Comparison of ENCODE assay signal across 12 cellular contexts in the genomic region with DNA sequence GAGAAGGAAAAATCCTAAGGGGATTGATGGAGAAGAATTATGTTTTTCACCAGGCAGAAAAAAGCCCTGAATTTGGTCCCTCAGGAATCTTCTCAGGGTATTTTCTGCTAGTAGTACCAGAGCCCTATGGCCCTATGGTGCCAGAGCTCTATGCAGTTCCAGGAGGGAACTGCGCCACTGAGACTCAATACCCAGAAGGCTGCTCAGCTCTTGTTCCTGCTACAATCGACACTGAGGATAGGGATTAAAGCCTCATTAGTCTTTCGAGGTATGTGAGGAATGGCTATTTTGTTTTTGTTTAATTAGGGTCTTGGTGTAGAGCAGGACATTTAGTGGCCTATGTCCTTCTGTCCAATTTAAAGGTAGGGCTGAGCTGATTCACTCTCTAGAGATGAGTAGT. TPM values are rescaled to one million over a fixed set of nuclear protein-coding genes. Genes with fewer than 3 reads are reported as not detected.
DNase-seq lines count a peak whose midpoint lies in the region; ATAC-seq and TF ChIP-seq lines count a peak whose summit lies in the region.
"Had no signal": no experiment of that assay in that cellular context is flagged by ENCODE, and none has a peak within 500 bp of the region (broad histone marks: within the 10 kb centered on the region; RNA-seq: fewer than 3 reads in every experiment).

No MANE protein-coding gene starts in this region.

- no peak overlapping the region for H2BK15ac ChIP-seq in H9 (ENCODE audit: low read depth, low read length)

- no peak overlapping the region for H3K4me2 ChIP-seq in H9 (ENCODE audit: insufficient read depth, insufficient read length, low read length)
- H3K4me2 ChIP-seq in neural progenitor cell, result peak overlapping the region; percentile 68

- no peak for ATAC-seq in GM19395 (IDR thresholded peaks at IDR 0.05; ENCODE audit: unreplicated experiment)

- no peak overlapping the region for H3K27ac ChIP-seq in H9 (ENCODE audit: insufficient read length, low read depth, low read length)
- H3K27ac ChIP-seq in endodermal cell (ENCODE audit: low read depth, low read length), result no peak overlapping the region
- H3K27ac ChIP-seq in neural progenitor cell, result peak overlapping the region; percentile 54

- no peak overlapping the region for H2AK5ac ChIP-seq in H9 (ENCODE audit: insufficient read length, low read length)

- WGBS in H9 (ENCODE audit: extremely low coverage, insufficient read length, low lambda C conversion rate), result no CpG with 5 or more reads among the region's 3 CpGs
- 78% methylated on average over 3 of the region's 3 CpGs for WGBS in endodermal cell (ENCODE audit: insufficient coverage in 1 of 2, insufficient read length in 1 of 2), 2 experiments

- H4K5ac ChIP-seq in H9 (ENCODE audit: insufficient read length, low read depth, low read length), result no peak overlapping the region

- no peaks in the 10 kb centered on the region for H3K23me2 ChIP-seq in H9 (ENCODE audit: insufficient read length, low read depth, low read length, poor library complexity, severe bottlenecking)

- H4K20me1 ChIP-seq in H9 (ENCODE audit: control insufficient read depth, insufficient read depth, insufficient read length) (no peaks in the 10 kb centered on the region), neural progenitor cell (ENCODE audit: low read depth) (no peaks in the 10 kb centered on the region)

- no peak overlapping the region for H2BK20ac ChIP-seq in H9 (ENCODE audit: low read depth, low read length, poor library complexity, severe bottlenecking)

- H3K79me2 ChIP-seq in H9 (ENCODE audit: insufficient read depth, low read length) (no peaks in the 10 kb centered on the region), neural progenitor cell (ENCODE audit: low read depth) (no peaks in the 10 kb centered on the region)

- H2BK120ac ChIP-seq in H9 (ENCODE audit: low read depth, low read length, poor library complexity, severe bottlenecking), result peak overlapping the region; percentile 67

- H3K9ac ChIP-seq in H9 (ENCODE audit: extremely low read depth, insufficient read length, low read length) (no peak overlapping the region), endodermal cell (ENCODE audit: extremely low read depth, low read length, poor library complexity, severe bottlenecking) (no peak overlapping the region), neural progenitor cell (no peak overlapping the region)

- H3K27ac Mint-ChIP-seq in H9 (no peak overlapping the region), endodermal cell (no peak overlapping the region), neural progenitor cell (no peak overlapping the region)
- H3K27ac Mint-ChIP-seq: CD8-positive, alpha-beta memory T cell had no signal

- H3K36me3 Mint-ChIP-seq in H9 (ENCODE audit: insufficient read depth in 1 of 3, low read depth in 3 of 3) (no peaks in the 10 kb centered on the region), endodermal cell (ENCODE audit: low read depth) (no peaks in the 10 kb centered on the region), neural progenitor cell (no peaks in the 10 kb centered on the region)
- H3K36me3 Mint-ChIP-seq: CD14-positive monocyte; CD8-positive, alpha-beta memory T cell had no signal

- H3K4me3 ChIP-seq in endodermal cell (ENCODE audit: low read length) (no peak overlapping the region), neural progenitor cell (no peak overlapping the region)

- H3K4me3 Mint-ChIP-seq in H9, result no peak overlapping the region
- H3K4me3 Mint-ChIP-seq in endodermal cell, result no peak overlapping the region
- H3K4me3 Mint-ChIP-seq in neural progenitor cell, result no peak overlapping the region
- H3K4me3 Mint-ChIP-seq: CD14-positive monocyte; CD8-positive, alpha-beta memory T cell had no signal

- no peak overlapping the region for H2BK12ac ChIP-seq in H9 (ENCODE audit: insufficient read length, low read depth, low read length)

- H3F3A ChIP-seq in neural progenitor cell (ENCODE audit: low read depth), result peaks cover 13% of the 10 kb centered on the region

- no peak overlapping the region for H3K18ac ChIP-seq in H9 (ENCODE audit: insufficient read length, low read depth, low read length)

- H3K23ac ChIP-seq in H9 (ENCODE audit: insufficient read length, low read depth, low read length), result no peak overlapping the region

- H3K56ac ChIP-seq in H9 (ENCODE audit: insufficient read length, low read depth, low read length), result no peak overlapping the region

- H3K4ac ChIP-seq in H9 (ENCODE audit: low read depth, low read length), result no peak overlapping the region

- no peaks in the 10 kb centered on the region for H3K27me3 Mint-ChIP-seq in H9 (ENCODE audit: low read depth)
- peaks cover 8% of the 10 kb centered on the region for H3K27me3 Mint-ChIP-seq in endodermal cell (ENCODE audit: insufficient read depth)
- H3K27me3 Mint-ChIP-seq in neural progenitor cell (ENCODE audit: insufficient read depth, low read depth), result peaks cover 3% of the 10 kb centered on the region

- no peaks in the 10 kb centered on the region for H3K36me3 ChIP-seq in endodermal cell (ENCODE audit: control insufficient read depth, insufficient read depth, low read length)
- no peaks in the 10 kb centered on the region for H3K36me3 ChIP-seq in neural progenitor cell

- no peak overlapping the region for H2AFZ ChIP-seq in H9 (ENCODE audit: low read length)
- H2AFZ ChIP-seq in neural progenitor cell (replicated peaks), result peak overlapping the region; percentile 1

- H3K27me3 ChIP-seq in H9 (ENCODE audit: insufficient read depth, low read length) (no peaks in the 10 kb centered on the region), endodermal cell (ENCODE audit: control insufficient read depth, insufficient read depth, low read length, poor library complexity, severe bottlenecking) (no peaks in the 10 kb centered on the region), neural progenitor cell (no peaks in the 10 kb centered on the region)

- H2BK5ac ChIP-seq in H9 (ENCODE audit: insufficient read length, low read length), result no peak overlapping the region

- TF ChIP-seq CTCF in H9 (conservative IDR thresholded peaks at IDR 0.05) (no peak), endodermal cell (conservative IDR thresholded peaks at IDR 0.05) (peak; percentile 19), neural progenitor cell (IDR thresholded peaks at IDR 0.05) (peak; percentile 5)

- H4K91ac ChIP-seq in H9 (ENCODE audit: insufficient read length, low read depth, low read length), result no peak overlapping the region

- H3K4me1 Mint-ChIP-seq in H9, result peaks cover 3 to 12% of the 10 kb centered on the region in 2 experiments; a peak in 1 of 4 replicates
- no peaks in the 10 kb centered on the region for H3K4me1 Mint-ChIP-seq in endodermal cell
- peaks cover 6% of the 10 kb centered on the region for H3K4me1 Mint-ChIP-seq in neural progenitor cell
- H3K4me1 Mint-ChIP-seq: CD8-positive, alpha-beta memory T cell had no signal

- no peak overlapping the region for H3K14ac ChIP-seq in H9 (ENCODE audit: insufficient read depth, low read length)

- H4K8ac ChIP-seq in H9 (replicated peaks; ENCODE audit: insufficient read length, low read depth, low read length), result no peak overlapping the region

- H3K9me3 ChIP-seq in H9 (ENCODE audit: control insufficient read depth, low read depth, low read length), result no peaks in the 10 kb centered on the region
- no peaks in the 10 kb centered on the region for H3K9me3 ChIP-seq in endodermal cell (ENCODE audit: control insufficient read depth, low read length)
- H3K9me3 ChIP-seq in neural progenitor cell (ENCODE audit: low read depth), result no peaks in the 10 kb centered on the region
- H3K9me3 ChIP-seq: Caco-2 had no signal

- peaks cover 2% of the 10 kb centered on the region; the same call in 1 of the 2 replicates for H3K4me1 ChIP-seq in H9 (ENCODE audit: insufficient read depth, low read length)
- no peaks in the 10 kb centered on the region for H3K4me1 ChIP-seq in endodermal cell (ENCODE audit: control insufficient read depth, insufficient read depth, low read length)
- peaks cover 30% of the 10 kb centered on the region for H3K4me1 ChIP-seq in neural progenitor cell
- H3K4me1 ChIP-seq: Caco-2 had no signal

- H3K9me3 Mint-ChIP-seq in H9 (no peaks in the 10 kb centered on the region), endodermal cell (no peaks in the 10 kb centered on the region), neural progenitor cell (no peaks in the 10 kb centered on the region)
- H3K9me3 Mint-ChIP-seq: CD8-positive, alpha-beta memory T cell had no signal

- no peaks in the 10 kb centered on the region for H3K79me1 ChIP-seq in H9 (ENCODE audit: insufficient read depth, low read depth, low read length, poor library complexity, severe bottlenecking)

- DNase-seq in ELF-1 (ENCODE audit: low read depth, low spot score), result peak; percentile 37
- no peak for DNase-seq in H9
- no peak for DNase-seq in endodermal cell
- DNase-seq in neural progenitor cell (ENCODE audit: low spot score), result peak; percentile 83
- DNase-seq in NCI-H1092 (lab: John Stamatoyannopoulos, UW), result no peak
- DNase-seq in NCI-H510A (lab: John Stamatoyannopoulos, UW), result no peak
- DNase-seq in CD1c-positive myeloid dendritic cell (ENCODE audit: extremely low spot score), result no peak
- DNase-seq: Caco-2; CD8-positive, alpha-beta memory T cell; KBM-7 had no signal

- no peak overlapping the region for H3T11ph ChIP-seq in H9 (ENCODE audit: low read length)

RNA-seq across cellular contexts. Expression of gene PPP3R1, which starts 21.7 kb away (rescaled TPM):
- 71.8 and 74.2 TPM in 2 replicates for total RNA-seq in H9 (2021)
- 10 to 100 TPM; 57.4 to 59.5 TPM for total RNA-seq in endodermal cell
- 46.4 TPM for polyA plus RNA-seq in endodermal cell (2013, experiment 1 of 2)
- polyA plus RNA-seq in endodermal cell (2013, experiment 2 of 2), result 44.5 TPM
- 29.1 and 41.4 TPM in 2 replicates for total RNA-seq in neural progenitor cell (ENCODE audit: low replicate concordance)

RNA-seq across cellular contexts. Expression of gene CNRIP1, which starts 45.7 kb away (rescaled TPM):
- total RNA-seq in H9 (2021), result 0.50 and 0.70 TPM in 2 replicates
- under 1 TPM in 1 of 2 donors, not detected in 1; 0.57 TPM for total RNA-seq in endodermal cell
- 2.8 TPM for polyA plus RNA-seq in endodermal cell (2013, experiment 1 of 2)
- 2.9 TPM for polyA plus RNA-seq in endodermal cell (2013, experiment 2 of 2)
- 3.7 and 5.0 TPM in 2 replicates for total RNA-seq in neural progenitor cell (ENCODE audit: low replicate concordance)
- total RNA-seq: Caco-2 had no signal
- polyA plus RNA-seq: CD8-positive, alpha-beta memory T cell had no signal

Comparison
In these comparisons a context has a peak if more than half of its experiments do, and no peak if none do; other contexts are left out.
1. DNase-seq: peak in ELF-1 (single experiment) and neural progenitor cell (single experiment); none in H9 (single experiment), endodermal cell (single experiment), NCI-H1092 (single experiment), NCI-H510A (single experiment) and CD1c-positive myeloid dendritic cell (single experiment).